In the genomic region with DNA sequence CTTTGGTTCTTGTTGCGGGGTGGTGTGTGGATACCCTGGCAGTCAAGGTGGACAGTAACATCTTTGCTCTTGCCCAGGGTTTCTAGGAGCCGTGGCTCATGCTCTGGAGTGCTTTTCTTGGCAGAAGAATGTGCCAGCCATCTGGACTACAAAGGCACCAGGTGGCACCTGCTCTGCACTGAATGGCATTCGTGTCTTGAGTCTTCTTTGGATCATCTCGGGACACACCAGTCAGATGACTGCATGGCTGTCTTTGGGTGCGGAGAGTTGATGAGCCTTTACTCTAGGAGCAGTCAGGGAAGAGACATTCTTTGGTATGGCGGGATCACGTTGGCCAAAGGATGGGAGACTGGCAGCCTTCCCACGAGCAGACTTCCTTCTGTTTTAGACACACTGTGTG, we compare ENCODE assay signal across 24 cellular contexts.
"Had no signal": no experiment of that assay in that cellular context is flagged by ENCODE, and none has a peak within 500 bp of the region (broad histone marks: within the 10 kb centered on the region; RNA-seq: fewer than 3 reads in every experiment).

No MANE protein-coding gene starts in this region.

- H3K27me3 ChIP-seq: brain microvascular endothelial cell, cardiac muscle cell had no signal

- DNase-seq: activated CD4-positive, alpha-beta memory T cell treated with anti-CD3 and anti-CD28 coated beads for 36 hours; activated CD4-positive, alpha-beta T cell treated with anti-CD3 and anti-CD28 coated beads, Interleukin-2, amount 10 ng/mL, durations not matched to agents 7 days and 5 days; activated CD4-positive, CD25-positive, alpha-beta regulatory T cell; activated CD8-positive, alpha-beta memory T cell treated with anti-CD3 and anti-CD28 coated beads for 24 hours; activated effector memory CD4-positive, alpha-beta T cell treated with anti-CD3 and anti-CD28 coated beads, Interleukin-2, amount 50 U/mL, for 16 hours; activated naive CD4-positive, alpha-beta T cell treated with Interleukin-2 at 50 U/mL for 16 hours; activated naive CD8-positive, alpha-beta T cell treated with anti-CD3 and anti-CD28 coated beads for 36 hours; activated T-cell treated with anti-CD3 and anti-CD28 coated beads, Interleukin-2, amount 50 U/mL, for 4 hours; brain microvascular endothelial cell; Karpas-422; MM.1S; NCI-H1105; NCI-H1436; NCI-H187; NCI-H2081; NCI-H2227 treated with DMSO at 0.1 percent for 48 hours; NCI-H69; PC-9; SIG-M5; T-helper 1 cell had no signal

- ATAC-seq: activated T-cell treated with anti-CD3 and anti-CD28 coated beads, Interleukin-2, amount 50 U/mL, for 4 hours; K562 had no signal

- H3K36me3 ChIP-seq: brain microvascular endothelial cell, cardiac muscle cell had no signal

- H3K27ac ChIP-seq: brain microvascular endothelial cell, cardiac muscle cell, PC-9, SK-N-MC, VCaP had no signal

- H3K4me3 ChIP-seq: cardiac muscle cell, K562, PC-9, SK-N-MC had no signal
